Comparison of ENCODE assay signal across 8 cellular contexts in the genomic region with DNA sequence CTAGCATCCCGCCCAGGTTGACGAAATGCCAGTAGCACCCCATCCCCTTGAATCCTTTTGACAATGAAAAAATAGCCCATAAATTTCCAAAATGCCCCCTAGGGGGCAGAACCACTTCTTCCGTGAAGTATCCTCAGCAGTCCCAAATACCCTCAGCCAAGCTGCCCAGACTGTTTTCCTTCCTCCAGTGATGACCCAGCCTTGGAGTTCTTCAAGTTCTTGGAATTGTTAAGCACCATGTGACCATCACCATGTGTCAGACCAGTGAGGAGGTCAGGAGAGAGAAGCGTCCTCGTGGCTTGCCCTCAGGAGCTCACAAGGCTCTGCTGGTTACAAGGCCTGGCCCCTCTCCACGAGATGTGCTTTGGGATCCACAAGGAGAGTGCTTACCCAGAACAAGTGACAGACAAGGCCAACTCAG. TPM values are rescaled to one million over a fixed set of nuclear protein-coding genes. Genes with fewer than 3 reads are reported as not detected.
A peak's percentile ranks its signal among the peaks of the same experiment; 100 is the strongest.
DNase-seq lines count a peak whose midpoint lies in the region; ATAC-seq and TF ChIP-seq lines count a peak whose summit lies in the region.

No MANE protein-coding gene starts in this region.

- H3K4me1 ChIP-seq in muscle layer of duodenum (ENCODE audit: control insufficient read depth in 1 of 2, insufficient read depth in 2 of 2, low read length in 2 of 2) = peaks cover 7 to 24% of the 10 kb centered on the region in 2 donors

- H3K9me3 ChIP-seq in WERI-Rb-1 (ENCODE audit: severe bottlenecking) = no peaks in the 10 kb centered on the region
- H3K9me3 ChIP-seq in muscle layer of duodenum (ENCODE audit: control insufficient read depth in 1 of 2, low read length in 2 of 2) = no peaks in the 10 kb centered on the region

- peak; percentile 27 for ATAC-seq in esophagus mucosa
- ATAC-seq in HG03439 (IDR thresholded peaks at IDR 0.05; ENCODE audit: unreplicated experiment) = no peak
- no peak for ATAC-seq in GM19351 (IDR thresholded peaks at IDR 0.05; ENCODE audit: unreplicated experiment)

- H3K27me3 ChIP-seq in WERI-Rb-1 (ENCODE audit: insufficient read depth, low read depth, severe bottlenecking) (no peaks in the 10 kb centered on the region), muscle layer of duodenum (ENCODE audit: low read depth, low read length) (no peaks in the 10 kb centered on the region)

- H3K36me3 ChIP-seq in WERI-Rb-1 (peaks cover 24% of the 10 kb centered on the region), muscle layer of duodenum (ENCODE audit: control insufficient read depth in 1 of 2, insufficient read depth in 2 of 2, low read length in 2 of 2) (peaks cover 27 to 33% of the 10 kb centered on the region in 2 donors)

- H3K4me3 ChIP-seq in WERI-Rb-1 (ENCODE audit: low read depth, low read length) = no peak overlapping the region
- H3K4me3 ChIP-seq in muscle layer of duodenum (ENCODE audit: low read depth in 1 of 2, low read length in 2 of 2) = no peak overlapping the region

- H3K27ac ChIP-seq in WERI-Rb-1 (no peak overlapping the region), muscle layer of duodenum (ENCODE audit: low read length) (peak overlapping the region; percentile 62)

- peak; percentile 8 for DNase-seq in activated effector memory CD4-positive, alpha-beta T cell treated with Interleukin-2 at 50 U/mL for 16 hours
- no peak for DNase-seq in activated effector memory CD4-positive, alpha-beta T cell treated with anti-CD3 and anti-CD28 coated beads, Interleukin-2, amount 50 U/mL, for 16 hours
- DNase-seq in LoVo (ENCODE audit: low spot score) = peak; percentile 19
- peak; percentile 47 for DNase-seq in WERI-Rb-1

- peak; percentile 65 for TF ChIP-seq CTCF in WERI-Rb-1 (IDR thresholded peaks at IDR 0.05; ENCODE audit: low read depth, low read length)

RNA-seq across cellular contexts. Expression of gene SLC23A3, which starts 1.4 kb away (rescaled TPM):
- 0.64 TPM for total RNA-seq in esophagus mucosa

RNA-seq across cellular contexts. Expression of gene CNPPD1, which starts 5.5 kb away (rescaled TPM):
- total RNA-seq in esophagus mucosa = 49.3 TPM

RNA-seq across cellular contexts. Expression of gene RETREG2, which starts 6.8 kb away (rescaled TPM):
- total RNA-seq in esophagus mucosa = 41.6 TPM

RNA-seq across cellular contexts. Expression of gene NHEJ1, which starts 10.6 kb away (rescaled TPM):
- 8.9 TPM for total RNA-seq in esophagus mucosa

RNA-seq across cellular contexts. Expression of gene ZFAND2B, which starts 35.3 kb away (rescaled TPM):
- total RNA-seq in esophagus mucosa = 41.1 TPM
